ENCODE assay signal across 20 cellular contexts in the genomic region with DNA sequence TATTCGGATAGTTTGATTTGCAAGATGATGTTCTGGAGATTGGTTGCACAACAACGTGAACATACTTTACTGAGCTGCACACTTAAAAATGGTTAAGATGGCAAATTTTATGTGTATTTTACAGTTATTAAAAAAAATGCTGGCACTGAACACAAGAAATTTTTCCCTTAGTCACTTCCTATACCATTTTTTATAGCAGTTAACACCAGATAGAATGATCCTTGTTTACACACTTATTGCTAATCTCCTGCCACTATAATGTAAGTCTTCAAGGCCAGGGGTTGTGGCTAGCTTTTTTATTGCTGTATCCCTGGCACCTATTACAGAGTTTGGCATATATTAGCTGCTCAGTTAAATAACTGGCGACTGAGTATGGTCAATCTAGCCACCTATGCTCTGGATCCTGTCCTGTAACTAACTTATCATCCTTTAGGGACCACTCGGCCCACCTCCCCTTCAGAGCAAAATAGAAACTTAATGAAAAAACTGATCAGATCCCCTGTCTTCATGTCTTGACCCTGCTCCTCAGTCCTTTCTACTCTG. TPM values are rescaled to one million over a fixed set of nuclear protein-coding genes. Genes with fewer than 3 reads are reported as not detected.
DNase-seq lines count a peak whose midpoint lies in the region; ATAC-seq and TF ChIP-seq lines count a peak whose summit lies in the region.
"Had no signal": no experiment of that assay in that cellular context is flagged by ENCODE, and none has a peak within 500 bp of the region (broad histone marks: within the 10 kb centered on the region; RNA-seq: fewer than 3 reads in every experiment).

No MANE protein-coding gene starts in this region.

- H3K27ac ChIP-seq in left lung: no peak overlapping the region
- H3K27ac ChIP-seq: brain microvascular endothelial cell had no signal

- DNase-seq in natural killer cell (no peak), activated B cell treated with CpG ODN at 0.5 μM for 24 hours (no peak), fibroblast of the aortic adventitia (ENCODE audit: low read depth) (peak; percentile 25), DMS 273 treated with DMSO at 0.1 percent for 48 hours (lab: John Stamatoyannopoulos, UW) (no peak), left lung (no peak)
- no peak for DNase-seq in natural killer cell treated with Interleukin-12 subunit alpha and Interleukin-12 subunit beta and Interleukin-15 and Interleukin-18, amount 100 ng/mL, for 72 hours (ENCODE audit: low spot score)
- DNase-seq: activated CD4-positive, CD25-positive, alpha-beta regulatory T cell treated with anti-CD3 and anti-CD28 coated beads, Interleukin-2, amount 50 U/mL, for 72 hours; activated T-cell treated with anti-CD3 and anti-CD28 coated beads, Interleukin-2, amount 50 U/mL, for 48 hours; brain microvascular endothelial cell; DND-41; erythroblast; NCI-H1694; NCI-H2227 treated with DMSO at 0.1 percent for 48 hours; nucleus accumbens had no signal

- H3K9me3 Mint-ChIP-seq in natural killer cell (no peaks in the 10 kb centered on the region), activated B cell treated with CpG ODN at 0.5 μM for 24 hours (no peaks in the 10 kb centered on the region)
- H3K9me3 Mint-ChIP-seq in natural killer cell treated with Interleukin-12 subunit alpha and Interleukin-12 subunit beta and Interleukin-15 and Interleukin-18, amount 100 ng/mL, for 72 hours: no peaks in the 10 kb centered on the region

- peaks cover 0 to 24% of the 10 kb centered on the region in 2 donors for H3K4me1 ChIP-seq in left lung

- H3K4me3 ChIP-seq in fibroblast of the aortic adventitia (ENCODE audit: low read depth, low read length): no peak overlapping the region
- H3K4me3 ChIP-seq in left lung: no peak overlapping the region
- H3K4me3 ChIP-seq: suprapubic skin, vagina had no signal

- no peaks in the 10 kb centered on the region for H3K9me3 ChIP-seq in left lung
- H3K9me3 ChIP-seq: suprapubic skin, vagina had no signal

- H3K27me3 Mint-ChIP-seq in natural killer cell (ENCODE audit: low read depth in 2 of 2) (no peaks in the 10 kb centered on the region), activated B cell treated with CpG ODN at 0.5 μM for 24 hours (no peaks in the 10 kb centered on the region)
- no peaks in the 10 kb centered on the region for H3K27me3 Mint-ChIP-seq in natural killer cell treated with Interleukin-12 subunit alpha and Interleukin-12 subunit beta and Interleukin-15 and Interleukin-18, amount 100 ng/mL, for 72 hours
- H3K27me3 Mint-ChIP-seq: activated naive CD8-positive, alpha-beta T cell had no signal

- no peak for ATAC-seq in natural killer cell
- ATAC-seq in natural killer cell treated with Interleukin-12 subunit alpha and Interleukin-12 subunit beta and Interleukin-15 and Interleukin-18, amount 100 ng/mL, for 72 hours: no peak
- ATAC-seq in activated B cell treated with CpG ODN at 0.5 μM for 24 hours (ENCODE audit: low read depth): no peak
- no peak for ATAC-seq in HG02885 (IDR thresholded peaks at IDR 0.05; ENCODE audit: poor library complexity, unreplicated experiment)
- ATAC-seq in HG03565 (IDR thresholded peaks at IDR 0.05; ENCODE audit: unreplicated experiment): no peak
- no peak for ATAC-seq in left lung
- ATAC-seq: HepG2 had no signal

- peak overlapping the region; percentile 14 for H3K4me3 Mint-ChIP-seq in natural killer cell
- H3K4me3 Mint-ChIP-seq in natural killer cell treated with Interleukin-12 subunit alpha and Interleukin-12 subunit beta and Interleukin-15 and Interleukin-18, amount 100 ng/mL, for 72 hours: no peak overlapping the region
- peak overlapping the region; percentile 1 for H3K4me3 Mint-ChIP-seq in activated B cell treated with CpG ODN at 0.5 μM for 24 hours

- no peaks in the 10 kb centered on the region for H3K36me3 ChIP-seq in left lung
- H3K36me3 ChIP-seq: brain microvascular endothelial cell, vagina had no signal

- H3K27ac Mint-ChIP-seq in natural killer cell (no peak overlapping the region), activated B cell treated with CpG ODN at 0.5 μM for 24 hours (no peak overlapping the region)
- no peak overlapping the region for H3K27ac Mint-ChIP-seq in natural killer cell treated with Interleukin-12 subunit alpha and Interleukin-12 subunit beta and Interleukin-15 and Interleukin-18, amount 100 ng/mL, for 72 hours
- H3K27ac Mint-ChIP-seq: activated naive CD8-positive, alpha-beta T cell had no signal

- peaks cover 9% of the 10 kb centered on the region in 2 donors for H3K4me1 Mint-ChIP-seq in natural killer cell
- H3K4me1 Mint-ChIP-seq in natural killer cell treated with Interleukin-12 subunit alpha and Interleukin-12 subunit beta and Interleukin-15 and Interleukin-18, amount 100 ng/mL, for 72 hours (ENCODE audit: low read depth in 2 of 2): peaks cover 6 to 11% of the 10 kb centered on the region in 2 donors
- H3K4me1 Mint-ChIP-seq in activated B cell treated with CpG ODN at 0.5 μM for 24 hours: peaks cover 27% of the 10 kb centered on the region

- POLR2A ChIA-PET in activated B cell treated with CpG ODN at 0.5 μM for 24 hours (lab: Charles Lee): interaction anchor here (0.6 kb wide), 1 partner anchor 542 kb away, joined by 3 read pairs; no protein-coding TSS in a partner anchor

- H3K36me3 Mint-ChIP-seq in natural killer cell: no peaks in the 10 kb centered on the region
- H3K36me3 Mint-ChIP-seq in natural killer cell treated with Interleukin-12 subunit alpha and Interleukin-12 subunit beta and Interleukin-15 and Interleukin-18, amount 100 ng/mL, for 72 hours: no peaks in the 10 kb centered on the region
- H3K36me3 Mint-ChIP-seq in activated B cell treated with CpG ODN at 0.5 μM for 24 hours (ENCODE audit: low read depth): peaks cover 2% of the 10 kb centered on the region

- intact Hi-C loops in natural killer cell (cut with micrococcal nuclease): no loop called here
- intact Hi-C loops in activated B cell treated with CpG ODN at 0.5 μM for 24 hours (cut with micrococcal nuclease): loop anchor here (5.0 kb wide), 1 partner anchor 56 kb away; no protein-coding TSS in a partner anchor
- intact Hi-C loops in left lung (cut with DNase I): no loop called here

- CTCF ChIA-PET in activated B cell treated with CpG ODN at 0.5 μM for 24 hours (lab: Charles Lee): no interaction called here

- TF ChIP-seq CTCF in natural killer cell (IDR thresholded peaks at IDR 0.05) (no peak), activated B cell treated with CpG ODN at 0.5 μM for 24 hours (IDR thresholded peaks at IDR 0.05) (no peak), fibroblast of the aortic adventitia (IDR thresholded peaks at IDR 0.05; ENCODE audit: insufficient read depth, low read length) (no peak), left lung (IDR thresholded peaks at IDR 0.05) (no peak)

- no peaks in the 10 kb centered on the region for H3K27me3 ChIP-seq in left lung
- H3K27me3 ChIP-seq: brain microvascular endothelial cell, suprapubic skin, vagina had no signal

RNA-seq across cellular contexts. Expression of a gene that starts 2.0 kb away (rescaled TPM):
- total RNA-seq in natural killer cell (10 to 100 TPM in 2 of 3 donors, 1 to 10 TPM in 1; 7.1 to 11.3 (median 10.7) TPM), activated B cell treated with CpG ODN at 0.5 μM for 24 hours (20.0 and 22.4 TPM in 2 replicates), fibroblast of the aortic adventitia (ENCODE audit: low replicate concordance) (37.1 and 47.0 TPM in 2 replicates), left lung (10 to 100 TPM; 54.6 to 68.7 TPM)
- total RNA-seq in natural killer cell treated with Interleukin-12 subunit alpha and Interleukin-12 subunit beta and Interleukin-15 and Interleukin-18, amount 100 ng/mL, for 72 hours: 10 to 100 TPM; 20.1 to 39.0 TPM
